In the genomic region with DNA sequence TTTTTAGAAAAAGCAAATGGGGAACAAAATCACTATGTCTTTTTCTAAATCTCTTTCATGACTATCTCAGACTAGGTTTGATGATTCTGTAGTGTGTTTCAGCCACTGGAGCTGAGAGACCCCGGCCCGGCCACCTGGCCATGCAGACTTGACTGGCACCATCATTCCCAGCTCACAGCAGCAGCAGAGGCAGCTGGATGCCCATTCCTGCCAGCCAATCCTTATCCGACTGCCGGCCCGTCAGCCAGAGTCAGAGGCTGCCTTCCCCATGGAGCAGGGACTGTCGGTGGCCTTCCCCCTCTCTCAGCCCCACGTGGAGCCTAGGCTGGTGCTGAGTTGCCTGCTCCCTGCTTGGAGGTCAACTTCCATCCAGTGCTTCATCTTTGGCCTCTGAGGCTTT, we compare ENCODE assay signal across 13 cellular contexts. TPM values are rescaled to one million over a fixed set of nuclear protein-coding genes. Genes with fewer than 3 reads are reported as not detected.
DNase-seq lines count a peak whose midpoint lies in the region; ATAC-seq lines count a peak whose summit lies in the region.
"Had no signal": no experiment of that assay in that cellular context is flagged by ENCODE, and none has a peak within 500 bp of the region (broad histone marks: within the 10 kb centered on the region; RNA-seq: fewer than 3 reads in every experiment).

No MANE protein-coding gene starts in this region.

- no peaks in the 10 kb centered on the region for H3K9me3 ChIP-seq in BLaER1 treated with 17β-estradiol and CSF1 and Interleukin-3, amounts not matched to agents 10 nM and 100 nM (replicated peaks in 1 of 11)
- H3K9me3 ChIP-seq in SK-N-MC (ENCODE audit: low read depth, low read length): no peaks in the 10 kb centered on the region
- no peaks in the 10 kb centered on the region for H3K9me3 ChIP-seq in mesenchymal stem cell (ENCODE audit: control insufficient read depth, low read length)
- no peaks in the 10 kb centered on the region for H3K9me3 ChIP-seq in MG63
- H3K9me3 ChIP-seq: BE2C had no signal

- H3K4me2 ChIP-seq in BLaER1 treated with 17β-estradiol and CSF1 and Interleukin-3, amounts not matched to agents 10 nM and 100 nM: peak overlapping the region in 4 of 11 experiments; percentile 83 to 96 (median 87); a peak in 8 of 22 replicates
- H3K4me2 ChIP-seq in mesenchymal stem cell (ENCODE audit: low read length, poor library complexity, severe bottlenecking): no peak overlapping the region

- no peaks in the 10 kb centered on the region for H3K36me3 ChIP-seq in BLaER1 treated with 17β-estradiol and CSF1 and Interleukin-3, amounts not matched to agents 10 nM and 100 nM
- H3K36me3 ChIP-seq in SK-N-MC (ENCODE audit: insufficient read depth, low read length) (no peaks in the 10 kb centered on the region), mesenchymal stem cell (ENCODE audit: control insufficient read depth in 1 of 2, insufficient read depth in 2 of 2, low read depth in 1 of 2, low read length in 2 of 2) (no peaks in the 10 kb centered on the region), MG63 (no peaks in the 10 kb centered on the region)
- H3K36me3 ChIP-seq: BE2C had no signal

- no peak overlapping the region for H2BK5ac ChIP-seq in mesenchymal stem cell (ENCODE audit: low read depth, low read length, poor library complexity, severe bottlenecking)

- ATAC-seq in stimulated activated memory B cell treated with anti-CD40 and anti-IgM and Interleukin-4, amounts not matched to agents 10 μg/mL and 1 μg/mL and 100 μg/mL, for 72 hours: no peak
- no peak for ATAC-seq in GM21825 (IDR thresholded peaks at IDR 0.05; ENCODE audit: unreplicated experiment)

- H2BK12ac ChIP-seq in mesenchymal stem cell (ENCODE audit: low read length in 2 of 2): no peak overlapping the region

- H3K4me3 Mint-ChIP-seq in stimulated activated memory B cell treated with anti-CD40 and anti-IgM and Interleukin-4, amounts not matched to agents 10 μg/mL and 1 μg/mL and 100 μg/mL, for 72 hours: no peak overlapping the region
- H3K4me3 Mint-ChIP-seq: CD4-positive, CD25-positive, alpha-beta regulatory T cell had no signal

- no peaks in the 10 kb centered on the region for H3K79me1 ChIP-seq in mesenchymal stem cell (replicated peaks; ENCODE audit: low read length, poor library complexity, severe bottlenecking)

- no peak overlapping the region for H3K14ac ChIP-seq in mesenchymal stem cell (ENCODE audit: low read length in 2 of 2)

- no peak overlapping the region for H3K23ac ChIP-seq in mesenchymal stem cell (ENCODE audit: low read length in 2 of 2)

- H3K9ac ChIP-seq in BLaER1 treated with 17β-estradiol and CSF1 and Interleukin-3, amounts not matched to agents 10 nM and 100 nM: peak overlapping the region in 3 of 11 experiments; percentile 18 to 78 (median 78); a peak in 3 of 22 replicates
- H3K9ac ChIP-seq in SK-N-MC (ENCODE audit: insufficient read length): peak overlapping the region; percentile 6
- no peak overlapping the region for H3K9ac ChIP-seq in mesenchymal stem cell (ENCODE audit: low read length)
- H3K9ac ChIP-seq: GM23248 had no signal

- peak overlapping the region; percentile 61 for H4K91ac ChIP-seq in mesenchymal stem cell (ENCODE audit: low read length)

- peak overlapping the region; percentile 76 for H3K27ac Mint-ChIP-seq in stimulated activated memory B cell treated with anti-CD40 and anti-IgM and Interleukin-4, amounts not matched to agents 10 μg/mL and 1 μg/mL and 100 μg/mL, for 72 hours

- H4K8ac ChIP-seq in mesenchymal stem cell (ENCODE audit: low read length): peak overlapping the region; percentile 7

- peak overlapping the region in 6 of 11 experiments; percentile 9 to 96 (median 77); a peak in 11 of 22 replicates for H3K27ac ChIP-seq in BLaER1 treated with 17β-estradiol and CSF1 and Interleukin-3, amounts not matched to agents 10 nM and 100 nM
- H3K27ac ChIP-seq in SK-N-MC (0 out of 2 replicates have a peak overlapping the region, but pooled peaks have one; percentile 2), mesenchymal stem cell (ENCODE audit: low read length, poor library complexity, severe bottlenecking) (no peak overlapping the region)
- H3K27ac ChIP-seq: GM23248 had no signal

- no peaks in the 10 kb centered on the region for H3K27me3 ChIP-seq in BLaER1 treated with 17β-estradiol and CSF1 and Interleukin-3, amounts not matched to agents 10 nM and 100 nM
- H3K27me3 ChIP-seq in mesenchymal stem cell (ENCODE audit: control insufficient read depth in 1 of 2, insufficient read depth in 1 of 2, low read length in 2 of 2) (no peaks in the 10 kb centered on the region), MG63 (no peaks in the 10 kb centered on the region)
- H3K27me3 ChIP-seq: BE2C had no signal

- no peaks in the 10 kb centered on the region for H4K20me1 ChIP-seq in BLaER1 treated with 17β-estradiol and CSF1 and Interleukin-3, amounts not matched to agents 10 nM and 100 nM

- H3K18ac ChIP-seq in mesenchymal stem cell (ENCODE audit: low read depth in 1 of 2, low read length in 2 of 2): no peak overlapping the region

- DNase-seq in SK-N-MC (ENCODE audit: low read depth, low spot score) (no peak), mesenchymal stem cell (no peak), MG63 (no peak)
- DNase-seq in activated CD4-positive, alpha-beta T cell treated with anti-CD3 and anti-CD28 coated beads, Interleukin-2, amount 50 U/mL, for 1 hour: no peak
- DNase-seq: BE2C; CD4-positive, CD25-positive, alpha-beta regulatory T cell; DMS53; GF-D8; GM23248; IMR-90 had no signal

- no peak overlapping the region for H2BK120ac ChIP-seq in mesenchymal stem cell (ENCODE audit: low read depth, low read length)

- no peaks in the 10 kb centered on the region for H3K27me3 Mint-ChIP-seq in stimulated activated memory B cell treated with anti-CD40 and anti-IgM and Interleukin-4, amounts not matched to agents 10 μg/mL and 1 μg/mL and 100 μg/mL, for 72 hours

- H3K9me3 Mint-ChIP-seq in stimulated activated memory B cell treated with anti-CD40 and anti-IgM and Interleukin-4, amounts not matched to agents 10 μg/mL and 1 μg/mL and 100 μg/mL, for 72 hours: no peaks in the 10 kb centered on the region
- H3K9me3 Mint-ChIP-seq: CD4-positive, CD25-positive, alpha-beta regulatory T cell had no signal

- H2AFZ ChIP-seq in mesenchymal stem cell (ENCODE audit: low read depth, low read length): no peak overlapping the region
- H2AFZ ChIP-seq: GM23248 had no signal

- peaks cover 15 to 100% (median 41%) of the 10 kb centered on the region in 10 experiments for H3K4me1 ChIP-seq in BLaER1 treated with 17β-estradiol and CSF1 and Interleukin-3, amounts not matched to agents 10 nM and 100 nM
- no peaks in the 10 kb centered on the region for H3K4me1 ChIP-seq in mesenchymal stem cell (ENCODE audit: control insufficient read depth, insufficient read depth, low read depth, low read length)
- H3K4me1 ChIP-seq: BE2C had no signal

- no peak overlapping the region for H3K4me3 ChIP-seq in BLaER1 treated with 17β-estradiol and CSF1 and Interleukin-3, amounts not matched to agents 10 nM and 100 nM
- H3K4me3 ChIP-seq in SK-N-MC (no peak overlapping the region), mesenchymal stem cell (ENCODE audit: insufficient read depth in 1 of 2, low read depth in 1 of 2, low read length in 2 of 2) (no peak overlapping the region), MG63 (no peak overlapping the region)
- H3K4me3 ChIP-seq: GM23248 had no signal

- H3K36me3 Mint-ChIP-seq in stimulated activated memory B cell treated with anti-CD40 and anti-IgM and Interleukin-4, amounts not matched to agents 10 μg/mL and 1 μg/mL and 100 μg/mL, for 72 hours: no peaks in the 10 kb centered on the region
- H3K36me3 Mint-ChIP-seq: CD4-positive, CD25-positive, alpha-beta regulatory T cell had no signal

- H2AK5ac ChIP-seq in mesenchymal stem cell (ENCODE audit: low read length, severe bottlenecking): no peak overlapping the region

- H2BK15ac ChIP-seq in mesenchymal stem cell (ENCODE audit: low read depth, poor library complexity, severe bottlenecking): no peak overlapping the region

- no peak overlapping the region for H3K4ac ChIP-seq in mesenchymal stem cell (ENCODE audit: low read depth in 1 of 2, low read length in 2 of 2)

- H3K4me1 Mint-ChIP-seq in stimulated activated memory B cell treated with anti-CD40 and anti-IgM and Interleukin-4, amounts not matched to agents 10 μg/mL and 1 μg/mL and 100 μg/mL, for 72 hours: peaks cover 59% of the 10 kb centered on the region

- 84% methylated on average over 7 of the region's 7 CpGs for WGBS in mesenchymal stem cell

RNA-seq across cellular contexts. Expression of gene WSB1, which starts 56.0 kb away (rescaled TPM):
- 72.2 TPM for polyA plus RNA-seq in mesenchymal stem cell (2013, experiment 1 of 2)
- 74.8 TPM for polyA plus RNA-seq in mesenchymal stem cell (2013, experiment 2 of 2)
- total RNA-seq in MG63 (2014; rRNA removed; shearing (Covaris generic); ENCODE audit: low replicate concordance): 46.4 and 76.4 TPM in 2 replicates
